Comparison of ENCODE assay signal across 1 cellular context in genomic region chr2:54081574-54081973, GRCh38.
TF ChIP-seq lines count a peak whose summit lies in the region.

No MANE protein-coding gene starts in this region.

TF ChIP-seq in GM12878, 131 proteins besides CTCF, POLR2A, EP300 and RAD21 (continued from another document and continues in another):
- no peak for TF ChIP-seq BRCA1 (IDR thresholded peaks at IDR 0.05; ENCODE audit: low read depth, low read length)
- TF ChIP-seq SIX5 (IDR thresholded peaks at IDR 0.05; ENCODE audit: low read depth, low read length, severe bottlenecking), result no peak
- TF ChIP-seq RELA (IDR thresholded peaks at IDR 0.05; ENCODE audit: borderline replicate concordance, partially characterized antibody), result peak; percentile 59
- no peak for TF ChIP-seq USF2 (IDR thresholded peaks at IDR 0.05; ENCODE audit: borderline replicate concordance, low read depth, low read length)
- TF ChIP-seq MTA3 (IDR thresholded peaks at IDR 0.05; ENCODE audit: borderline replicate concordance, low read length), result peak; percentile 93; the same call in 1 of the 2 replicates
- no peak for TF ChIP-seq SMARCA5 (IDR thresholded peaks at IDR 0.05)
- peak; percentile 80 for TF ChIP-seq GABPA (IDR thresholded peaks at IDR 0.05; ENCODE audit: low read depth)
- TF ChIP-seq NR2C1 (IDR thresholded peaks at IDR 0.05), result no peak
- no peak for TF ChIP-seq ZBTB40 (IDR thresholded peaks at IDR 0.05; ENCODE audit: borderline replicate concordance)
- TF ChIP-seq ZNF592 (IDR thresholded peaks at IDR 0.05), result peak; percentile 88; the same call in 1 of the 2 replicates
- no peak for TF ChIP-seq SREBF2 (IDR thresholded peaks at IDR 0.05; ENCODE audit: low read length)
- no peak for TF ChIP-seq ASH2L (IDR thresholded peaks at IDR 0.05; ENCODE audit: borderline replicate concordance, low read depth)
- TF ChIP-seq RELB (IDR thresholded peaks at IDR 0.05; ENCODE audit: low read depth), result peak; percentile 93
- no peak for TF ChIP-seq NFYA (IDR thresholded peaks at IDR 0.05; ENCODE audit: borderline replicate concordance, low read depth, low read length)
- TF ChIP-seq TAF1 (IDR thresholded peaks at IDR 0.05; ENCODE audit: borderline replicate concordance, low read depth, low read length), result no peak
- no peak for TF ChIP-seq KAT2A (conservative IDR thresholded peaks at IDR 0.05; ENCODE audit: control insufficient read depth, low read depth, low read length)
- no peak for TF ChIP-seq HDAC2 (IDR thresholded peaks at IDR 0.05)
- peak; percentile 32 for TF ChIP-seq E4F1 (IDR thresholded peaks at IDR 0.05; ENCODE audit: borderline replicate concordance, partially characterized antibody)
- TF ChIP-seq BCL11A (IDR thresholded peaks at IDR 0.05; ENCODE audit: low read depth, low read length), result peak; percentile 96
- no peak; the same call in 1 of the 2 replicates for TF ChIP-seq SMC3 (IDR thresholded peaks at IDR 0.05; ENCODE audit: borderline replicate concordance, low read length)
- TF ChIP-seq BACH1 (IDR thresholded peaks at IDR 0.05; ENCODE audit: borderline replicate concordance), result peak; percentile 76; the same call in 1 of the 2 replicates
- peak; percentile 97 for TF ChIP-seq CREM (IDR thresholded peaks at IDR 0.05; ENCODE audit: low read depth)
- peak; percentile 70 for TF ChIP-seq E2F8 (IDR thresholded peaks at IDR 0.05; ENCODE audit: low read depth, partially characterized antibody)
- TF ChIP-seq ZBTB33 (IDR thresholded peaks at IDR 0.05), result no peak
- TF ChIP-seq TCF7 (IDR thresholded peaks at IDR 0.05; ENCODE audit: borderline replicate concordance), result peak; percentile 40; the same call in 1 of the 2 replicates
- peak; percentile 92 for TF ChIP-seq ZNF217 (IDR thresholded peaks at IDR 0.05)
- TF ChIP-seq CBFB (IDR thresholded peaks at IDR 0.05; ENCODE audit: low read depth), result peak; percentile 87
- TF ChIP-seq ZZZ3 (IDR thresholded peaks at IDR 0.05; ENCODE audit: control insufficient read depth, insufficient read length, low read depth), result no peak
- TF ChIP-seq HDGF (IDR thresholded peaks at IDR 0.05), result no peak
- peak; percentile 97 for TF ChIP-seq ATF7 (IDR thresholded peaks at IDR 0.05; ENCODE audit: low read depth)
- no peak for TF ChIP-seq SUPT20H (IDR thresholded peaks at IDR 0.05; ENCODE audit: borderline replicate concordance, control insufficient read depth, low read depth, low read length)
- TF ChIP-seq YY1 (IDR thresholded peaks at IDR 0.05; ENCODE audit: low read depth, low read length), result peak; percentile 53; the same call in 1 of the 2 replicates
- TF ChIP-seq BHLHE40 (IDR thresholded peaks at IDR 0.05; ENCODE audit: borderline replicate concordance in 1 of 2, low read depth in 2 of 2, low read length in 1 of 2), result peak; percentile 89 to 93
- peak; percentile 98 for TF ChIP-seq FOXM1 (IDR thresholded peaks at IDR 0.05; ENCODE audit: low read depth, low read length)
- TF ChIP-seq NR2F1 (conservative IDR thresholded peaks at IDR 0.05), result peak; percentile 91
- TF ChIP-seq FOXK2 (IDR thresholded peaks at IDR 0.05), result peak; percentile 67
- TF ChIP-seq IRF4 (IDR thresholded peaks at IDR 0.05; ENCODE audit: low read depth, low read length), result peak; percentile 100
- peak; percentile 94 for TF ChIP-seq TBL1XR1 (IDR thresholded peaks at IDR 0.05; ENCODE audit: low read depth, low read length)
- TF ChIP-seq TCF3 (IDR thresholded peaks at IDR 0.05; ENCODE audit: borderline replicate concordance, insufficient read depth, low read depth, low read length), result peak; percentile 99
- peak; percentile 88 for TF ChIP-seq MEF2A (IDR thresholded peaks at IDR 0.05; ENCODE audit: insufficient read depth, low read depth, low read length)
